Comparison of ENCODE assay signal across 1 cellular context in genomic region chr22:40498454-40499186, GRCh38.
TF ChIP-seq lines count a peak whose summit lies in the region.

No MANE protein-coding gene starts in this region.

TF ChIP-seq in HepG2, 621 proteins besides CTCF, POLR2A, EP300 and RAD21 (continued from another document and continues in another):
- TF ChIP-seq TFAP4 (IDR thresholded peaks at IDR 0.05; ENCODE audit: borderline replicate concordance, low read depth) (peak; percentile 72; the same call in 1 of the 2 replicates), ZNF589 (CRISPR knock-in tag; conservative IDR thresholded peaks at IDR 0.05) (no peak), ZNF713 (CRISPR knock-in tag; IDR thresholded peaks at IDR 0.05) (no peak), ZNF737 (CRISPR knock-in tag; IDR thresholded peaks at IDR 0.05; ENCODE audit: borderline replicate concordance) (no peak), KLF9 (CRISPR knock-in tag; IDR thresholded peaks at IDR 0.05; ENCODE audit: low read depth) (no peak), MYNN (CRISPR knock-in tag; IDR thresholded peaks at IDR 0.05; ENCODE audit: low read depth) (no peak), KDM1A (CRISPR knock-in tag; IDR thresholded peaks at IDR 0.05) (no peak), ZNF792 (CRISPR knock-in tag; IDR thresholded peaks at IDR 0.05) (peak; percentile 64; the same call in 1 of the 2 replicates), SKI (IDR thresholded peaks at IDR 0.05; ENCODE audit: partially characterized antibody) (peak; percentile 100), ZNF18 (CRISPR knock-in tag; IDR thresholded peaks at IDR 0.05; ENCODE audit: insufficient replicate concordance) (no peak), ZNF598 (CRISPR knock-in tag; IDR thresholded peaks at IDR 0.05; ENCODE audit: borderline replicate concordance) (no peak), ZNF253 (CRISPR knock-in tag; IDR thresholded peaks at IDR 0.05; ENCODE audit: borderline replicate concordance) (no peak), DMTF1 (CRISPR knock-in tag; IDR thresholded peaks at IDR 0.05) (no peak), RERE (CRISPR knock-in tag; IDR thresholded peaks at IDR 0.05; ENCODE audit: low read depth) (peak; percentile 67; the same call in 1 of the 2 replicates), MTF1 (CRISPR knock-in tag; IDR thresholded peaks at IDR 0.05) (no peak), ZNF576 (CRISPR knock-in tag; IDR thresholded peaks at IDR 0.05) (no peak), PBX2 (CRISPR knock-in tag; IDR thresholded peaks at IDR 0.05) (0 out of 2 replicates have a peak, but pooled peaks have one; percentile 34), ZNF407 (CRISPR knock-in tag; IDR thresholded peaks at IDR 0.05; ENCODE audit: not compliant biosample characterization) (no peak), GZF1 (CRISPR knock-in tag; IDR thresholded peaks at IDR 0.05) (no peak), PAWR (CRISPR knock-in tag; IDR thresholded peaks at IDR 0.05; ENCODE audit: borderline replicate concordance) (no peak), ZNF703 (CRISPR knock-in tag; IDR thresholded peaks at IDR 0.05; ENCODE audit: borderline replicate concordance) (no peak), ZNF746 (CRISPR knock-in tag; IDR thresholded peaks at IDR 0.05) (no peak), ZNF720 (CRISPR knock-in tag; IDR thresholded peaks at IDR 0.05) (no peak), ZNF296 (CRISPR knock-in tag; conservative IDR thresholded peaks at IDR 0.05) (no peak), FOXK1 (CRISPR knock-in tag; IDR thresholded peaks at IDR 0.05; ENCODE audit: borderline replicate concordance, low read depth) (peak; percentile 85; the same call in 1 of the 2 replicates), TBP (CRISPR knock-in tag; IDR thresholded peaks at IDR 0.05) (no peak), STAT6 (CRISPR knock-in tag; IDR thresholded peaks at IDR 0.05; ENCODE audit: borderline replicate concordance) (no peak), IKZF1 (IDR thresholded peaks at IDR 0.05) (no peak), ZNF276 (CRISPR knock-in tag; IDR thresholded peaks at IDR 0.05; ENCODE audit: low read depth) (no peak)
